In genomic region chr6:90676516-90676915, GRCh38 we compare ENCODE assay signal across 17 cellular contexts.
DNase-seq lines count a peak whose midpoint lies in the region; ATAC-seq and TF ChIP-seq lines count a peak whose summit lies in the region.
"Had no signal": no experiment of that assay in that cellular context is flagged by ENCODE, and none has a peak within 500 bp of the region (broad histone marks: within the 10 kb centered on the region; RNA-seq: fewer than 3 reads in every experiment).

No MANE protein-coding gene starts in this region.

- H3K27ac Mint-ChIP-seq in endodermal cell (peak overlapping the region; percentile 87), nephron (peak overlapping the region in 2 of 3 experiments; percentile 18 to 78)
- H3K27ac Mint-ChIP-seq: IgD-negative memory B cell had no signal

- H3K27me3 ChIP-seq in HUES48 (ENCODE audit: control insufficient read depth, insufficient read depth, low read length) = no peaks in the 10 kb centered on the region
- H3K27me3 ChIP-seq in endodermal cell (ENCODE audit: control insufficient read depth, insufficient read depth, low read length, poor library complexity, severe bottlenecking) = no peaks in the 10 kb centered on the region
- no peaks in the 10 kb centered on the region for H3K27me3 ChIP-seq in tibial artery

- H3K4me1 Mint-ChIP-seq in endodermal cell (peaks cover 74% of the 10 kb centered on the region), nephron (peaks cover 26% of the 10 kb centered on the region)
- H3K4me1 Mint-ChIP-seq: IgD-negative memory B cell had no signal

- peaks cover 3% of the 10 kb centered on the region for H3K36me3 Mint-ChIP-seq in endodermal cell (ENCODE audit: low read depth)
- H3K36me3 Mint-ChIP-seq in nephron (ENCODE audit: low read depth) = no peaks in the 10 kb centered on the region
- H3K36me3 Mint-ChIP-seq: IgD-negative memory B cell had no signal

- H3K4me3 Mint-ChIP-seq in endodermal cell (peak overlapping the region; percentile 66), nephron (no peak overlapping the region)
- H3K4me3 Mint-ChIP-seq: IgD-negative memory B cell had no signal

- peak overlapping the region; percentile 70 for H3K27ac ChIP-seq in HUES48 (ENCODE audit: low read depth, low read length)
- no peak overlapping the region for H3K27ac ChIP-seq in endodermal cell (ENCODE audit: low read depth, low read length)
- H3K27ac ChIP-seq in tibial artery = no peak overlapping the region
- H3K27ac ChIP-seq: C4-2B had no signal

- DNase-seq in endodermal cell (peak; percentile 94), tibial artery (no peak)
- DNase-seq: Kasumi-1, MM.1S, NCI-H1694, NCI-H345, NCI-H526, RPMI8226, SIG-M5 had no signal

- no peaks in the 10 kb centered on the region for H3K9me3 Mint-ChIP-seq in endodermal cell
- H3K9me3 Mint-ChIP-seq in nephron = no peaks in the 10 kb centered on the region

- TF ChIP-seq CTCF in endodermal cell (conservative IDR thresholded peaks at IDR 0.05) (no peak), nephron (IDR thresholded peaks at IDR 0.05; ENCODE audit: unreplicated experiment in 3 of 3) (no peak), tibial artery (IDR thresholded peaks at IDR 0.05) (no peak)

- 0% methylated on average over 1 to 3 of the region's 3 CpGs for whole genome bisulfite sequencing in endodermal cell (ENCODE audit: insufficient coverage in 1 of 2, insufficient read length in 1 of 2), 2 experiments

- peak overlapping the region; percentile 37; the same call in 1 of the 2 replicates for H3K9ac ChIP-seq in ES-I3 (ENCODE audit: low read depth, low read length)
- H3K9ac ChIP-seq in HUES48 (ENCODE audit: low read depth, low read length) = 0 out of 2 replicates have a peak overlapping the region, but pooled peaks have one; percentile 11
- no peak overlapping the region for H3K9ac ChIP-seq in endodermal cell (ENCODE audit: extremely low read depth, low read length, poor library complexity, severe bottlenecking)

- ATAC-seq in GM18861 (IDR thresholded peaks at IDR 0.05; ENCODE audit: unreplicated experiment) (no peak), HG03432 (IDR thresholded peaks at IDR 0.05; ENCODE audit: unreplicated experiment) (no peak)
- ATAC-seq: HCT116 had no signal

- peaks cover 19% of the 10 kb centered on the region; the same call in 1 of the 2 replicates for H3K36me3 ChIP-seq in ES-I3 (ENCODE audit: insufficient read depth, low read length)
- H3K36me3 ChIP-seq in HUES48 (ENCODE audit: control insufficient read depth, insufficient read depth, low read length) = no peaks in the 10 kb centered on the region
- H3K36me3 ChIP-seq in endodermal cell (ENCODE audit: control insufficient read depth, insufficient read depth, low read length) = no peaks in the 10 kb centered on the region
- no peaks in the 10 kb centered on the region for H3K36me3 ChIP-seq in tibial artery

- H3K4me3 ChIP-seq in HUES48 (ENCODE audit: low read depth, low read length) = peak overlapping the region; percentile 30
- peak overlapping the region; percentile 58 for H3K4me3 ChIP-seq in endodermal cell (ENCODE audit: low read length)
- H3K4me3 ChIP-seq in tibial artery = no peak overlapping the region

- H3K27me3 Mint-ChIP-seq in endodermal cell (ENCODE audit: insufficient read depth) (no peaks in the 10 kb centered on the region), nephron (ENCODE audit: low read depth) (peaks cover 22% of the 10 kb centered on the region)

- peaks cover 20% of the 10 kb centered on the region for H3K4me1 ChIP-seq in ES-I3 (ENCODE audit: insufficient read depth, low read length)
- peaks cover 36% of the 10 kb centered on the region for H3K4me1 ChIP-seq in HUES48 (ENCODE audit: control insufficient read depth, insufficient read depth, low read length)
- H3K4me1 ChIP-seq in endodermal cell (ENCODE audit: control insufficient read depth, insufficient read depth, low read length) = peaks cover 24% of the 10 kb centered on the region
- H3K4me1 ChIP-seq in tibial artery = no peaks in the 10 kb centered on the region

- H3K9me3 ChIP-seq in ES-I3 (ENCODE audit: control insufficient read depth, insufficient read depth, low read length) (no peaks in the 10 kb centered on the region), HUES48 (ENCODE audit: control insufficient read depth, insufficient read depth, low read length) (no peaks in the 10 kb centered on the region), endodermal cell (ENCODE audit: control insufficient read depth, low read length) (no peaks in the 10 kb centered on the region), tibial artery (no peaks in the 10 kb centered on the region)

- intact Hi-C loops in tibial artery (cut with DNase I; ENCODE audit: low total_unique reads) = no loop called here

Comparison
In these comparisons a context has a peak if more than half of its experiments do, and no peak if none do; other contexts are left out.
1. H3K4me3 ChIP-seq: peak in HUES48 (single experiment) and endodermal cell (single experiment); none in tibial artery (0 of 2).